In genomic region chr3:184377374-184377773, GRCh38 we compare ENCODE assay signal across 24 cellular contexts. TPM values are rescaled to one million over a fixed set of nuclear protein-coding genes. Genes with fewer than 3 reads are reported as not detected.
DNase-seq lines count a peak whose midpoint lies in the region; ATAC-seq and TF ChIP-seq lines count a peak whose summit lies in the region.
"Had no signal": no experiment of that assay in that cellular context is flagged by ENCODE, and none has a peak within 500 bp of the region (broad histone marks: within the 10 kb centered on the region; RNA-seq: fewer than 3 reads in every experiment).

No MANE protein-coding gene starts in this region.

- peak overlapping the region; percentile 74 for H3K27ac ChIP-seq in hepatocyte
- H3K27ac ChIP-seq: epithelial cell of prostate, left lung, SJSA1 had no signal

- H3K27me3 ChIP-seq in hepatocyte, result peaks cover 15% of the 10 kb centered on the region

- H3K4me3 Mint-ChIP-seq in progenitor cell of endocrine pancreas (ENCODE audit: low read depth), result peak overlapping the region; percentile 80
- H3K4me3 Mint-ChIP-seq: activated CD8-positive, alpha-beta memory T cell treated with anti-CD3 and anti-CD28 coated beads, Interleukin-2, amount 10 ng/mL, durations not matched to agents 7 days and 5 days; activated T-helper 17 cell treated with anti-CD3 and anti-CD28 coated beads, Interleukin-2, amount 50 U/mL, for 72 hours had no signal

- no peak for TF ChIP-seq CTCF in hepatocyte (IDR thresholded peaks at IDR 0.05; ENCODE audit: poor library complexity)
- TF ChIP-seq CTCF in progenitor cell of endocrine pancreas (IDR thresholded peaks at IDR 0.05; ENCODE audit: unreplicated experiment), result no peak

- H2AFZ ChIP-seq in hepatocyte, result no peak overlapping the region

- no peaks in the 10 kb centered on the region for H4K20me1 ChIP-seq in hepatocyte (ENCODE audit: insufficient read depth, poor library complexity, severe bottlenecking)

- peaks cover 24% of the 10 kb centered on the region for H3K27me3 Mint-ChIP-seq in progenitor cell of endocrine pancreas

- no peaks in the 10 kb centered on the region for H3K36me3 ChIP-seq in hepatocyte (replicated peaks; ENCODE audit: insufficient read depth, low read depth)
- H3K36me3 ChIP-seq: left lung, SJSA1 had no signal

- 65% methylated on average over 5 of the region's 5 CpGs for WGBS in hepatocyte (ENCODE audit: low lambda C conversion rate, missing lambda C conversion rate)

- no peaks in the 10 kb centered on the region for H3K9me3 ChIP-seq in hepatocyte (ENCODE audit: low read depth)
- H3K9me3 ChIP-seq: left lung, mucosa of descending colon, SJSA1 had no signal

- no peak overlapping the region for H3K4me3 ChIP-seq in hepatocyte
- H3K4me3 ChIP-seq: left lung, mucosa of descending colon, SJSA1 had no signal

- ATAC-seq in HG02852 (IDR thresholded peaks at IDR 0.05; ENCODE audit: unreplicated experiment) (no peak), GM19324 (IDR thresholded peaks at IDR 0.05; ENCODE audit: low FRiP score, unreplicated experiment) (no peak), GM18867 (IDR thresholded peaks at IDR 0.05; ENCODE audit: unreplicated experiment) (no peak)
- ATAC-seq: activated CD8-positive, alpha-beta memory T cell treated with anti-CD3 and anti-CD28 coated beads, Interleukin-2, amount 10 ng/mL, durations not matched to agents 7 days and 5 days; activated T-helper 17 cell treated with anti-CD3 and anti-CD28 coated beads, Interleukin-2, amount 50 U/mL, for 72 hours; mucosa of descending colon; PC-3 had no signal

- no peaks in the 10 kb centered on the region for H3K9me2 ChIP-seq in hepatocyte (replicated peaks; ENCODE audit: insufficient read depth)

- H3K79me2 ChIP-seq in hepatocyte, result no peaks in the 10 kb centered on the region

- H3K36me3 Mint-ChIP-seq in progenitor cell of endocrine pancreas (ENCODE audit: insufficient read depth), result peaks cover 3% of the 10 kb centered on the region
- H3K36me3 Mint-ChIP-seq: activated CD8-positive, alpha-beta memory T cell treated with anti-CD3 and anti-CD28 coated beads, Interleukin-2, amount 10 ng/mL, durations not matched to agents 7 days and 5 days had no signal

- no peaks in the 10 kb centered on the region for H3K9me3 Mint-ChIP-seq in progenitor cell of endocrine pancreas (ENCODE audit: low read depth)
- H3K9me3 Mint-ChIP-seq: activated T-helper 17 cell treated with anti-CD3 and anti-CD28 coated beads, Interleukin-2, amount 50 U/mL, for 72 hours had no signal

- H3K4me2 ChIP-seq in hepatocyte, result peak overlapping the region; percentile 75

- peaks cover 20% of the 10 kb centered on the region for H3K4me1 ChIP-seq in hepatocyte (ENCODE audit: insufficient read depth)

- H3K4me1 Mint-ChIP-seq in progenitor cell of endocrine pancreas (ENCODE audit: low read depth), result peaks cover 24% of the 10 kb centered on the region
- H3K4me1 Mint-ChIP-seq: activated T-helper 17 cell treated with anti-CD3 and anti-CD28 coated beads, Interleukin-2, amount 50 U/mL, for 72 hours had no signal

- DNase-seq in DMS53 treated with DMSO at 0.1 percent for 48 hours (lab: John Stamatoyannopoulos, UW; ENCODE audit: unreplicated experiment) (peak; percentile 37), NCI-H69 (lab: John Stamatoyannopoulos, UW) (peak; percentile 80), hepatocyte (ENCODE audit: low spot score) (no peak), progenitor cell of endocrine pancreas (ENCODE audit: low spot score, unreplicated experiment) (no peak), GM03348 (ENCODE audit: low spot score) (no peak)
- DNase-seq: activated CD4-positive, CD25-positive, alpha-beta regulatory T cell treated with anti-CD3 and anti-CD28 coated beads, Interleukin-2, amount 50 U/mL, for 72 hours; activated CD8-positive, alpha-beta memory T cell treated with anti-CD3 and anti-CD28 coated beads, Interleukin-2, amount 10 ng/mL, durations not matched to agents 7 days and 5 days; dermis blood vessel endothelial cell; left lung; mucosa of descending colon; NCI-H1694; PC-3; stimulated activated CD4-positive, alpha-beta T cell treated with anti-CD3 and anti-CD28 coated beads, Interleukin-2, amount 100 ng/mL, for 48 hours; T-helper 9 cell had no signal

- H3K27ac Mint-ChIP-seq in progenitor cell of endocrine pancreas, result peak overlapping the region; percentile 89
- H3K27ac Mint-ChIP-seq: activated CD8-positive, alpha-beta memory T cell treated with anti-CD3 and anti-CD28 coated beads, Interleukin-2, amount 10 ng/mL, durations not matched to agents 7 days and 5 days; activated T-helper 17 cell treated with anti-CD3 and anti-CD28 coated beads, Interleukin-2, amount 50 U/mL, for 72 hours had no signal

RNA-seq across cellular contexts. Expression of gene THPO, which starts 0.6 kb away (rescaled TPM):
- total RNA-seq in hepatocyte, result 1.5 and 1.8 TPM in 2 replicates
- 4.0 and 5.2 TPM in 2 replicates for polyA plus RNA-seq in hepatocyte
- total RNA-seq in progenitor cell of endocrine pancreas, result 6.2 and 7.1 TPM in 2 replicates
- total RNA-seq: activated CD8-positive, alpha-beta memory T cell treated with anti-CD3 and anti-CD28 coated beads, Interleukin-2, amount 10 ng/mL, durations not matched to agents 7 days and 5 days; activated T-helper 17 cell treated with anti-CD3 and anti-CD28 coated beads, Interleukin-2, amount 50 U/mL, for 72 hours; bronchial epithelial cell; dermis blood vessel endothelial cell; HT1080; M059J; osteocyte; PC-3; SJSA1 had no signal

RNA-seq across cellular contexts. Expression of gene CHRD, which starts 2.5 kb away (rescaled TPM):
- total RNA-seq in hepatocyte (13.6 and 15.0 TPM in 2 replicates), progenitor cell of endocrine pancreas (10.2 and 13.0 TPM in 2 replicates)
- polyA plus RNA-seq in hepatocyte, result 13.3 and 16.1 TPM in 2 replicates
- total RNA-seq: activated CD8-positive, alpha-beta memory T cell treated with anti-CD3 and anti-CD28 coated beads, Interleukin-2, amount 10 ng/mL, durations not matched to agents 7 days and 5 days; bronchial epithelial cell; PC-3 had no signal

RNA-seq across cellular contexts. Expression of gene POLR2H, which starts 15.9 kb away (rescaled TPM):
- 125 and 126 TPM in 2 replicates for total RNA-seq in hepatocyte
- 95.1 and 106 TPM in 2 replicates for polyA plus RNA-seq in hepatocyte
- 89.3 and 90.5 TPM in 2 replicates for total RNA-seq in progenitor cell of endocrine pancreas

RNA-seq across cellular contexts. Expression of gene CLCN2, which starts 16.0 kb away (rescaled TPM):
- total RNA-seq in hepatocyte (11.8 and 12.3 TPM in 2 replicates), progenitor cell of endocrine pancreas (21.9 and 22.4 TPM in 2 replicates)
- polyA plus RNA-seq in hepatocyte, result 11.9 and 12.8 TPM in 2 replicates

RNA-seq across cellular contexts. Expression of gene FAM131A, which starts 40.0 kb away (rescaled TPM):
- 12.6 and 17.7 TPM in 2 replicates for total RNA-seq in hepatocyte
- polyA plus RNA-seq in hepatocyte, result 10.2 and 12.2 TPM in 2 replicates
- 15.4 and 17.3 TPM in 2 replicates for total RNA-seq in progenitor cell of endocrine pancreas

Comparison
In these comparisons a context has a peak if more than half of its experiments do, and no peak if none do; other contexts are left out.
1. DNase-seq: peak in DMS53 treated with DMSO at 0.1 percent for 48 hours (single experiment) and NCI-H69 (single experiment); none in hepatocyte (single experiment), progenitor cell of endocrine pancreas (single experiment) and GM03348 (single experiment).